Comparison of ENCODE assay signal across 30 cellular contexts in genomic region chr12:127297327-127297726, GRCh38.
"Had no signal": no experiment of that assay in that cellular context is flagged by ENCODE, and none has a peak within 500 bp of the region (broad histone marks: within the 10 kb centered on the region; RNA-seq: fewer than 3 reads in every experiment).

No MANE protein-coding gene starts in this region.

- H3K27ac ChIP-seq: adrenal gland, PC-9, RWPE1, WERI-Rb-1 had no signal

- H3K27me3 ChIP-seq: adrenal gland, MG63 had no signal

- H3K4me3 ChIP-seq: adrenal gland, MG63, PC-9 had no signal

- H3K36me3 ChIP-seq: adrenal gland, MG63, WERI-Rb-1 had no signal

- ATAC-seq: activated CD8-positive, alpha-beta T cell treated with anti-CD3 and anti-CD28 coated beads, Interleukin-2, amount 10 ng/mL, durations not matched to agents 7 days and 5 days; activated naive CD4-positive, alpha-beta T cell treated with anti-CD3 and anti-CD28 coated beads, Interleukin-2, amount 50 U/mL, for 72 hours had no signal

- H3K4me1 ChIP-seq: adrenal gland had no signal

- H3K9me3 ChIP-seq: adrenal gland had no signal

- DNase-seq: activated CD4-positive, alpha-beta T cell treated with anti-CD3 and anti-CD28 coated beads for 1 hour; activated CD4-positive, alpha-beta T cell treated with anti-CD3 and anti-CD28 coated beads for 48 hours; activated CD4-positive, alpha-beta T cell treated with anti-CD3 and anti-CD28 coated beads, Interleukin-2, amount 50 U/mL, for 48 hours; activated CD4-positive, CD25-positive, alpha-beta regulatory T cell; activated CD8-positive, alpha-beta T cell treated with anti-CD3 and anti-CD28 coated beads, Interleukin-2, amount 10 ng/mL, durations not matched to agents 7 days and 5 days; activated gamma-delta T cell; activated naive CD4-positive, alpha-beta T cell treated with Interleukin-2 at 50 U/mL for 16 hours; activated T-cell treated with anti-CD3 and anti-CD28 coated beads, Interleukin-2, amount 50 U/mL, for 24 hours; Kasumi-1; KG1; MG63; NCI-H1048; NCI-H1105 treated with DMSO at 0.1 percent for 48 hours; NCI-H1436; NCI-H1694; NCI-H1930; NCI-H2107; NCI-H2171; NCI-H524; NCI-H69; PC-9; Right ventricle myocardium superior; SW 1271; T-helper 1 cell; T-helper 2 cell; T-helper 9 cell; WERI-Rb-1 had no signal
